1 cellular context compared by ENCODE assay signal in the genomic region with DNA sequence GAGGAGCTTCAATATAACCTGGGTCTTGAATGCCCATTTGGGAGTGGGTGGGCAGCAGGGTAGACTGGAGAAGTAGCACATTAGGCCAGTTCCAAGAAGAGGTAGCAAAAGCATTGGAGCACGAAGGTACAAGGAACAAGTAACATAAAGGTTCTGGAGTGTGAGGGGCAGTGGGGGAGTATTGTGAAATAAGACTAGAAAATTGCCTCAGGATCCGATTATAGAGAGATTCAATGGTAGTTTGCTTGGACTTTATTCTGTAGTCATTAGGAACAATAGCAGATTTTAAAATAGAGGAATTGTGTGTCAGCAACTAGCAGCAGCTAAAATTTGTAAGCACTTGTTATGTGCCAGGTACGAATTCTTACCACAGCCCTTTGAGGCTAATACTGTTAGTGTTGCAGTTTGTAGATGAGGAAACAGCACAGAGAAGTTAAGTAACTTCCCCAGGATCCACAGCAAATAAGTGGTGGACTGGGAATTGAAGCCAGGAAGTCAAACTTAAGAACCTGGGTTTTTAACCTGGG.
TF ChIP-seq lines count a peak whose summit lies in the region.

No MANE protein-coding gene starts in this region.

TF ChIP-seq in HepG2, 621 proteins besides CTCF, POLR2A, EP300 and RAD21:
- TF ChIP-seq CEBPB (IDR thresholded peaks at IDR 0.05; ENCODE audit: borderline replicate concordance, low read depth, low read length): peak; percentile 71
- no peak for TF ChIP-seq PHF5A (CRISPR knock-in tag; IDR thresholded peaks at IDR 0.05; ENCODE audit: low read depth, unreplicated experiment)
TF ChIP-seq in HepG2: peak in this region for 1.
